In the genomic region with DNA sequence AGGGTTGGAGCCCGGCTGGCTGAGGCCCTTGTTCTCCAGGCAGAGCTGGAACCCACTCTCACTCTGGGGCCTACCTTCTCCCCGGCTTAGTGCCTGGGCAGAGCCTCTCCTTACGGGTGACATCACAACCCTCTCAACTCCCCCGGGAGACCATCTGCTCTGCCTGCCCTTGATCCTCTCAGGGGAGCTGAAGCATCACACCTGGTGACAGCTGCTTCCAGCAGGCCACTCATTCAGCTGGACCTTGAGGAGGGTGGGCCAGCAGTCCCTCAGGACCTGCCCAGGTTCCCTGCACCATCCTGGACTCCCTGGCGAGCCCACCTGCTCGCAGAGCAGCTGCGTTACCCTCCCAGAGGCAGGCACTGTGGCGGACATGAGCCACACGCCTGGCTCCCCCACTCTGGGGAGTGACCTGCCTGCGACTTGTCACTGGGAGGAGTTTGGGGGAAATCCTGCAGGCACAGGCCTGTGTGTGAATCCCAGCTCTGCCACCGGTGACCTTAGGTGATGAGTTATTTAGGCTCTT, we compare ENCODE assay signal across 7 cellular contexts. TPM values are rescaled to one million over a fixed set of nuclear protein-coding genes. Genes with fewer than 3 reads are reported as not detected.
DNase-seq lines count a peak whose midpoint lies in the region; ATAC-seq, FAIRE-seq and TF ChIP-seq lines count a peak whose summit lies in the region.

No MANE protein-coding gene starts in this region.

- no peak overlapping the region for H3K9ac ChIP-seq in HUES64 (ENCODE audit: low read depth, low read length)
- H3K9ac ChIP-seq in astrocyte (ENCODE audit: low read length): peak overlapping the region; percentile 85
- H3K9ac ChIP-seq in mucosa of stomach (ENCODE audit: low read length): peak overlapping the region; percentile 52

- H3K79me2 ChIP-seq in astrocyte (ENCODE audit: insufficient read depth, low read length): peaks cover 79% of the 10 kb centered on the region

- no peak for FAIRE-seq in astrocyte (lab: Jason Lieb, UNC)

- WGBS in HUES64: 70% methylated on average over 11 of the region's 11 CpGs

- H2AFZ ChIP-seq in astrocyte (ENCODE audit: low read depth, low read length): peak overlapping the region; percentile 0

- H3K4me3 Mint-ChIP-seq in astrocyte (ENCODE audit: unreplicated experiment): no peak overlapping the region

- no peaks in the 10 kb centered on the region for H3K27me3 ChIP-seq in HUES64 (ENCODE audit: insufficient read depth, low read length)
- no peaks in the 10 kb centered on the region for H3K27me3 ChIP-seq in astrocyte (ENCODE audit: insufficient read depth, low read length)
- no peaks in the 10 kb centered on the region for H3K27me3 ChIP-seq in mucosa of stomach (ENCODE audit: control insufficient read depth, insufficient read depth, low read length)

- peak overlapping the region; percentile 87 for H3K27ac Mint-ChIP-seq in astrocyte (ENCODE audit: unreplicated experiment)

- peaks cover 24% of the 10 kb centered on the region for H3K4me1 Mint-ChIP-seq in astrocyte (ENCODE audit: low read depth, unreplicated experiment)

- DNase-seq in astrocyte (ENCODE audit: low read depth) (no peak), GF-D8 (lab: John Stamatoyannopoulos, UW) (no peak), AML-193 (lab: John Stamatoyannopoulos, UW) (no peak), medulla oblongata (ENCODE audit: extremely low spot score) (no peak)

- H3K4me2 ChIP-seq in astrocyte (ENCODE audit: low read length): peak overlapping the region; percentile 71

- H3K9me3 ChIP-seq in HUES64 (ENCODE audit: insufficient read depth, low read depth, low read length) (no peaks in the 10 kb centered on the region), astrocyte (ENCODE audit: insufficient read depth, low read depth, low read length) (no peaks in the 10 kb centered on the region), mucosa of stomach (ENCODE audit: control insufficient read depth, low read length) (no peaks in the 10 kb centered on the region)

- peaks cover 3% of the 10 kb centered on the region for H3K36me3 Mint-ChIP-seq in astrocyte (ENCODE audit: low read depth, unreplicated experiment)

- no peaks in the 10 kb centered on the region for H3K27me3 Mint-ChIP-seq in astrocyte (ENCODE audit: low read depth, unreplicated experiment)

- ATAC-seq in GM19468 (IDR thresholded peaks at IDR 0.05; ENCODE audit: extremely low read depth, unreplicated experiment): peak; percentile 33

- H3K27ac ChIP-seq in HUES64 (ENCODE audit: low read depth, low read length): peak overlapping the region; percentile 55; the same call in 1 of the 2 replicates
- H3K27ac ChIP-seq in astrocyte (ENCODE audit: low read depth, low read length): peak overlapping the region; percentile 85

- H3K4me1 ChIP-seq in HUES64 (ENCODE audit: insufficient read depth, low read length): peaks cover 16% of the 10 kb centered on the region
- H3K4me1 ChIP-seq in astrocyte (ENCODE audit: insufficient read depth, low read length): peaks cover 43% of the 10 kb centered on the region
- peaks cover 24% of the 10 kb centered on the region for H3K4me1 ChIP-seq in mucosa of stomach (ENCODE audit: control insufficient read depth, insufficient read depth, low read length)

- H4K20me1 ChIP-seq in astrocyte (ENCODE audit: insufficient read depth, low read length): peaks cover 89% of the 10 kb centered on the region

- H3K4me3 ChIP-seq in HUES64 (ENCODE audit: low read length) (no peak overlapping the region), astrocyte (ENCODE audit: insufficient read depth, low read depth, low read length) (peak overlapping the region; percentile 5), mucosa of stomach (ENCODE audit: low read length) (no peak overlapping the region)

- H3K9me3 Mint-ChIP-seq in astrocyte (ENCODE audit: unreplicated experiment): no peaks in the 10 kb centered on the region

- TF ChIP-seq CTCF in astrocyte (IDR thresholded peaks at IDR 0.05; ENCODE audit: insufficient read depth, low read depth, low read length): no peak

- H3K36me3 ChIP-seq in HUES64 (ENCODE audit: insufficient read depth, low read length): no peaks in the 10 kb centered on the region
- H3K36me3 ChIP-seq in astrocyte (ENCODE audit: insufficient read depth, low read length): no peaks in the 10 kb centered on the region
- no peaks in the 10 kb centered on the region for H3K36me3 ChIP-seq in mucosa of stomach (ENCODE audit: control insufficient read depth, insufficient read depth, low read length)

RNA-seq across cellular contexts. Expression of gene HS6ST1, which starts 13.1 kb away (rescaled TPM):
- polyA plus RNA-seq in HUES64 (2013, experiment 1 of 2): 34.0 TPM
- polyA plus RNA-seq in HUES64 (2013, experiment 2 of 2): 35.8 TPM
- total RNA-seq in astrocyte: 20.5 and 20.9 TPM in 2 replicates
